ENCODE assay signal across 8 cellular contexts in the genomic region with DNA sequence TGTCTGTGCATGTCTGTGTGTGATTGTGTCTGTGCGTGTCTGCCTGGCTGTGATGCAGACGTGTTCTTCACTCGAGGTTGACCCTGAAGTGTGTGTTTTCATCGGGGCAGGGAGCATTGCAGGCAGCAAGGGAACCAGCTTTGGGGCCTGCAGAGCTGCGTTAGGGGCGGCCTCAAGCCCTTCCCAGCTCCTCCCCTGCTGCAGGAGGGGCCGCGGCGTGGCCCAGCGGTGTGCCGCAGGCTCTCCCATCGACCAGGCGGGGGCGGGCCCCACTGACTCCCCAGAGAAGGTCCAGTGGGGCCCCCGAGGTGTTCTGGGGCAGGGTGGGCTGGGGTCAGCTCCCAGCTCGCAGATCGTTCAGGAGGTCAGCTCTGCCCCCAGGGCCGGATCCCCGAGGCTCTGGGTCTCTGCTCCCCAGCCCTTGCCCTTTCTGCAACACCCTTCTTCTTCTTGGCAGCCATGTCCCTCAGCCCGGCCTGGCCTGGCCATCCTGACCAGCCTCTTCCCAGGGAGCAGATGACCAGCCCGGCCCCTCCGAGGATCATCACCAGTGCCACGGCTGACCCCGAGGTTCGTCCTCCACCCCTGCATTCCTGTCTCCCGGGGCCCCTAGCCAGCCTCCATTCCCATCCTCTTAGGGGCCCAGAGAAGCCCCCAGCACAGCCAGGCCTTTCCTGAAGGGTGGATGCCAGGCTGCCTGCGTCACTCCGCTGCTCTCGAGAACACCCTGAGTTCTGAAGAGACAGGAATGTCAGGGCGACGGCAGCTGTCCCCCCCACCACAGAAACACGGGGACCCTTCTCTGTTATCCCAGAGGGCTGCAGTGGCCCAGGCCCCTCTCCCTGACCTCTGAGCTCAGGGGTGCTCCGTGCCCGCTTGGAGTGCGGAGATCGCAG. TPM values are rescaled to one million over a fixed set of nuclear protein-coding genes. Genes with fewer than 3 reads are reported as not detected.
A peak's percentile ranks its signal among the peaks of the same experiment; 100 is the strongest.
DNase-seq lines count a peak whose midpoint lies in the region; ATAC-seq and TF ChIP-seq lines count a peak whose summit lies in the region.

No MANE protein-coding gene starts in this region.

- no peak for TF ChIP-seq CTCF in osteoblast (IDR thresholded peaks at IDR 0.05; ENCODE audit: extremely low read depth, low read depth, low read length)

- peak; percentile 75 for DNase-seq in EL
- peak; percentile 51 to 72 for DNase-seq in erythroblast (lab: John Stamatoyannopoulos, UW)
- peak; percentile 99 for DNase-seq in osteoblast (ENCODE audit: insufficient read length, low spot score, missing footprints)
- DNase-seq in NCI-H774 (lab: John Stamatoyannopoulos, UW) = no peak
- DNase-seq in NCI-H2107 treated with DMSO at 0.1 percent for 48 hours (lab: John Stamatoyannopoulos, UW; ENCODE audit: unreplicated experiment) = no peak
- DNase-seq in HT-29 (ENCODE audit: low spot score) = no peak

- H3K79me2 ChIP-seq in osteoblast (ENCODE audit: insufficient read depth, low read length) = no peaks in the 10 kb centered on the region

- H3K4me1 ChIP-seq in osteoblast (ENCODE audit: insufficient read depth, low read length) = peaks cover 12% of the 10 kb centered on the region

- H3K4me3 ChIP-seq in osteoblast (ENCODE audit: insufficient read depth, low read length) = peak overlapping the region; percentile 62

- no peaks in the 10 kb centered on the region for H3K36me3 ChIP-seq in osteoblast (ENCODE audit: insufficient read depth, low read length)

- ATAC-seq in HG03342 (IDR thresholded peaks at IDR 0.05; ENCODE audit: unreplicated experiment) = peak; percentile 50
- no peak for ATAC-seq in GM19463 (IDR thresholded peaks at IDR 0.05; ENCODE audit: unreplicated experiment)

- no peaks in the 10 kb centered on the region for H3K27me3 ChIP-seq in osteoblast (ENCODE audit: insufficient read depth, low read length)

- H4K20me1 ChIP-seq in osteoblast (ENCODE audit: insufficient read depth, low read length) = no peaks in the 10 kb centered on the region

- peak overlapping the region; percentile 98 for H2AFZ ChIP-seq in osteoblast (ENCODE audit: low read length)

- H3K9me3 ChIP-seq in osteoblast (ENCODE audit: low read depth, low read length) = no peaks in the 10 kb centered on the region

- peak overlapping the region; percentile 45 for H3K27ac ChIP-seq in osteoblast (ENCODE audit: low read depth, low read length)

- H3K4me2 ChIP-seq in osteoblast (ENCODE audit: insufficient read depth, low read length) = peak overlapping the region; percentile 73

- TF ChIP-seq POLR2A in erythroblast (IDR thresholded peaks at IDR 0.05; ENCODE audit: low read length) = no peak

RNA-seq across cellular contexts. Expression of gene KLHL30, which starts 11.1 kb away (rescaled TPM):
- total RNA-seq in osteoblast = under 0.01 TPM in 2 replicates
- total RNA-seq in HT-29 (2014; rRNA removed; shearing (Covaris generic)) = 1.1 and 1.7 TPM in 2 replicates

RNA-seq across cellular contexts. Expression of gene ESPNL, which starts 27.3 kb away (rescaled TPM):
- 1.8 and 9.8 TPM in 2 replicates for total RNA-seq in osteoblast
- total RNA-seq in HT-29 (2014; rRNA removed; shearing (Covaris generic)) = not detected in 2 replicates

RNA-seq across cellular contexts. Expression of gene ERFE, which starts 31.4 kb away (rescaled TPM):
- 0.88 and 1.8 TPM in 2 replicates for total RNA-seq in osteoblast
- 4.0 and 4.5 TPM in 2 replicates for total RNA-seq in HT-29 (2014; rRNA removed; shearing (Covaris generic))

Comparison
In these comparisons a context has a peak if more than half of its experiments do, and no peak if none do; other contexts are left out.
1. DNase-seq: peak in EL (single experiment), erythroblast (2 of 2) and osteoblast (single experiment); none in NCI-H774 (single experiment), NCI-H2107 treated with DMSO at 0.1 percent for 48 hours (single experiment) and HT-29 (single experiment).